Comparison of ENCODE assay signal across 14 cellular contexts in the genomic region with DNA sequence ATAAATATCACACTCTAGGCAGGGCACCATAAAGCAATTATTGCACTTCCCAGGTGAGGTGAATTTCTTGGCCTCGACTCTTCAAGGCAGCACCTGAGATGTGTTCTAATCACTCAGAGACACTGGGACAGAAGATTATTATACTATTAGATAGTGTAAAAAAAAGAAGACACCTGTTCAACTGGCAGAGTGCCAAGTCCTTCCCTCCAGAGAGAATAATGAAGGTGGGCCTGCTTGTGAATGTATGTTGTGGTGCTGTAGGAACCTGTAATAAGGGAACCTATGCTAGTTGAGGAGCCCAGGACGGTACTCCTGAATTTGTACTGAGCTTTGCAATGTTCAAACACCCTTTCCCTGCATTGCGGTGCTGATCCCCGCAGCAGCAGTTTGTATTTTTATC.
"Had no signal": no experiment of that assay in that cellular context is flagged by ENCODE, and none has a peak within 500 bp of the region (broad histone marks: within the 10 kb centered on the region; RNA-seq: fewer than 3 reads in every experiment).

No MANE protein-coding gene starts in this region.

- H3K79me2 ChIP-seq: parathyroid adenoma had no signal

- H3K4me3 ChIP-seq: left ventricle myocardium inferior, stomach had no signal

- DNase-seq: activated CD4-positive, CD25-positive, alpha-beta regulatory T cell treated with anti-CD3 and anti-CD28 coated beads, Interleukin-2, amount 50 U/mL, for 72 hours; activated naive CD4-positive, alpha-beta T cell treated with anti-CD3 and anti-CD28 coated beads for 36 hours; activated naive CD8-positive, alpha-beta T cell treated with anti-CD3 and anti-CD28 coated beads, Interleukin-2, amount 50 U/mL, for 24 hours; aorta; cortex of kidney; effector CD8-positive, alpha-beta T cell; foreskin fibroblast; hippocampal formation; left ventricle myocardium inferior; naive thymus-derived CD8-positive, alpha-beta T cell; stimulated activated CD4-positive, alpha-beta T cell treated with anti-CD3 and anti-CD28 coated beads, Interleukin-1b, Interleukin-23, amount 100 ng/mL, for 48 hours; stomach had no signal

- H3K36me3 ChIP-seq: left ventricle myocardium inferior, neutrophil, stomach had no signal

- H3K9me3 ChIP-seq: left ventricle myocardium inferior, neutrophil, stomach had no signal

- H3K27me3 ChIP-seq: neutrophil had no signal

- H3K9ac ChIP-seq: parathyroid adenoma had no signal

- H2AFZ ChIP-seq: parathyroid adenoma had no signal

- H3K4me1 ChIP-seq: left ventricle myocardium inferior, parathyroid adenoma, stomach had no signal

- H3K27ac ChIP-seq: left ventricle myocardium inferior, neutrophil, parathyroid adenoma, stomach had no signal
